22 cellular contexts compared by ENCODE assay signal in genomic region chr1:114235281-114235680, GRCh38.
"Had no signal": no experiment of that assay in that cellular context is flagged by ENCODE, and none has a peak within 500 bp of the region (broad histone marks: within the 10 kb centered on the region; RNA-seq: fewer than 3 reads in every experiment).

No MANE protein-coding gene starts in this region.

- ATAC-seq: natural killer cell had no signal

- H3K27ac ChIP-seq: epithelial cell of prostate, ovary, right lobe of liver, stomach, thyroid gland, vagina had no signal

- H3K36me3 ChIP-seq: ovary, right lobe of liver, stomach, thyroid gland, vagina had no signal

- H3K4me2 ChIP-seq: smooth muscle cell had no signal

- H3K36me3 Mint-ChIP-seq: memory B cell, natural killer cell had no signal

- H3K4me1 Mint-ChIP-seq: endodermal cell had no signal

- H3K4me3 Mint-ChIP-seq: endodermal cell, immature natural killer cell, memory B cell, natural killer cell had no signal

- H3K27ac Mint-ChIP-seq: endodermal cell, memory B cell had no signal

- H3K27me3 ChIP-seq: ovary, right lobe of liver, thyroid gland, vagina had no signal

- H3K4me1 ChIP-seq: right lobe of liver, stomach, thyroid gland, vagina had no signal

- H3K4me3 ChIP-seq: lung, ovary, right lobe of liver, smooth muscle cell, stomach, thyroid gland, vagina had no signal

- H3K9me3 ChIP-seq: ovary, right lobe of liver, thyroid gland, vagina had no signal

- H3K9me3 Mint-ChIP-seq: immature natural killer cell, memory B cell, natural killer cell had no signal

- DNase-seq: effector CD8-positive, alpha-beta T cell; endodermal cell; immature natural killer cell; natural killer cell; occipital lobe; ovary; posterior cingulate gyrus; retina; right lobe of liver; stimulated activated CD4-positive, alpha-beta T cell treated with anti-CD3 and anti-CD28 coated beads, Interleukin-12 subunit alpha, Interleukin-12 subunit beta, amount 100 ng/mL, for 4 hours; stimulated activated CD4-positive, alpha-beta T cell treated with anti-CD3 and anti-CD28 coated beads, Interleukin-1b, Interleukin-23, amount 100 ng/mL, for 48 hours; stimulated activated CD4-positive, alpha-beta T cell treated with anti-CD3 and anti-CD28 coated beads, Interleukin-4, amount 100 ng/mL, for 1 hour; stimulated activated CD8-positive, alpha-beta memory T cell treated with anti-CD3 and anti-CD28 coated beads, Interleukin-4, amount 100 ng/mL, for 48 hours; stimulated activated naive CD4-positive, alpha-beta T cell treated with Interleukin-2 at 50 U/mL for 16 hours; stomach; thyroid gland; trophoblast cell had no signal
